ENCODE assay signal across 10 cellular contexts in genomic region chr1:196827860-196828259, GRCh38. TPM values are rescaled to one million over a fixed set of nuclear protein-coding genes. Genes with fewer than 3 reads are reported as not detected.
DNase-seq lines count a peak whose midpoint lies in the region; ATAC-seq and TF ChIP-seq lines count a peak whose summit lies in the region.
"Not testable (repeated sequence)": the region's sequence is repeated elsewhere in the genome, so short reads cannot be mapped to it uniquely, and the experiment has no call there.
"Had no signal": no experiment of that assay in that cellular context is flagged by ENCODE, and none has a peak within 500 bp of the region (broad histone marks: within the 10 kb centered on the region; RNA-seq: fewer than 3 reads in every experiment).

No MANE protein-coding gene starts in this region.

- H2AFZ ChIP-seq in PC-3 (ENCODE audit: low read length), result not testable (repeated sequence)

- H3K4me3 ChIP-seq in PC-3 (ENCODE audit: low read length); retinal pigment epithelial cell (ENCODE audit: low read length): not testable (repeated sequence)

- intact Hi-C loops in PC-3 (cut with micrococcal nuclease), result loop anchor here (1.0 to 10.0 kb wide), 3 partner anchors 64 to 507 kb away; no protein-coding TSS in a partner anchor

- H3K9me3 ChIP-seq in PC-3 (ENCODE audit: low read length), result not testable (repeated sequence)

- H3K27me3 Mint-ChIP-seq in glutamatergic neuron (ENCODE audit: unreplicated experiment), result not testable (repeated sequence)

- not testable (repeated sequence) for H3K36me3 Mint-ChIP-seq in glutamatergic neuron (ENCODE audit: unreplicated experiment)

- BruUV-seq in PC-3 (replicated peaks; lab: Mats Ljungman, UMichigan), result not testable (repeated sequence)

- H3K9me2 ChIP-seq in PC-3 (replicated peaks; ENCODE audit: low read length), result not testable (repeated sequence)

- CTCF ChIA-PET in PC-3 (lab: Charles Lee), result not testable (repeated sequence)

- POLR2A ChIA-PET in PC-3 (lab: Charles Lee; ENCODE audit: unreplicated experiment), result not testable (repeated sequence)

- not testable (repeated sequence) for H3K27ac Mint-ChIP-seq in glutamatergic neuron (ENCODE audit: unreplicated experiment)

- not testable (repeated sequence) for H3F3A ChIP-seq in PC-3 (ENCODE audit: low read length, unreplicated experiment)

- peak; percentile 96 for ATAC-seq in GM19372 (IDR thresholded peaks at IDR 0.05; ENCODE audit: low read depth, unreplicated experiment)
- ATAC-seq in HG03039 (IDR thresholded peaks at IDR 0.05; ENCODE audit: unreplicated experiment), result peak; percentile 86
- ATAC-seq in PC-3, result peak; percentile 80

- TF ChIP-seq CTCF in PC-3 (conservative IDR thresholded peaks at IDR 0.05; ENCODE audit: low read depth, low read length), result peak; percentile 48
- peak; percentile 53 for TF ChIP-seq CTCF in glutamatergic neuron (IDR thresholded peaks at IDR 0.05; ENCODE audit: partially characterized antibody, unreplicated experiment)
- peak; percentile 41 for TF ChIP-seq CTCF in retinal pigment epithelial cell (conservative IDR thresholded peaks at IDR 0.05; ENCODE audit: low read depth, low read length)

- not testable (repeated sequence) for H3K4me1 Mint-ChIP-seq in glutamatergic neuron (ENCODE audit: low read depth, unreplicated experiment)

- H3K27me3 ChIP-seq in PC-3 (ENCODE audit: low read length), result not testable (repeated sequence)

- H4K20me1 ChIP-seq in PC-3 (ENCODE audit: low read length), result not testable (repeated sequence)

- DNase-seq in D341Med (ENCODE audit: low spot score) (peak; percentile 10), NCI-H1092 (lab: John Stamatoyannopoulos, UW) (peak; percentile 17), PC-3 (peak; percentile 70), astrocyte of the hippocampus (ENCODE audit: low read depth, low spot score) (peak; percentile 27), retinal pigment epithelial cell (ENCODE audit: low read depth) (peak; percentile 9)
- not testable (repeated sequence) for DNase-seq in glutamatergic neuron

- H3K36me3 ChIP-seq in PC-3 (ENCODE audit: low read depth, low read length), result not testable (repeated sequence)

- H3K4me3 Mint-ChIP-seq in glutamatergic neuron (ENCODE audit: unreplicated experiment), result not testable (repeated sequence)

- H3K79me2 ChIP-seq in PC-3 (ENCODE audit: low read length), result not testable (repeated sequence)

- H3K9me3 Mint-ChIP-seq in glutamatergic neuron (ENCODE audit: unreplicated experiment), result not testable (repeated sequence)

- not testable (repeated sequence) for H3K4me2 ChIP-seq in PC-3 (ENCODE audit: low read length)

- H3K9ac ChIP-seq in PC-3 (ENCODE audit: low read length), result not testable (repeated sequence)

- H3K4me1 ChIP-seq in PC-3 (ENCODE audit: insufficient read depth, low read length), result not testable (repeated sequence)

- H3K27ac ChIP-seq in PC-3 (ENCODE audit: low read length), result not testable (repeated sequence)

RNA-seq across cellular contexts. Expression of gene CFHR1, which starts 8.3 kb away (rescaled TPM):
- total RNA-seq in PC-3 (2014; rRNA removed) (not detected in 2 replicates), glutamatergic neuron (ENCODE audit: unreplicated experiment) (not detected)
- total RNA-seq: left ventricle myocardium superior, T-helper 17 cell had no signal

RNA-seq across cellular contexts. Expression of gene CFHR3, which starts 53.2 kb away (rescaled TPM):
- total RNA-seq in PC-3 (2014; rRNA removed) (not detected in 2 replicates), glutamatergic neuron (ENCODE audit: unreplicated experiment) (not detected)
- total RNA-seq: left ventricle myocardium superior, T-helper 17 cell had no signal

RNA-seq across cellular contexts. Expression of gene CFHR4, which starts 60.0 kb away (rescaled TPM):
- total RNA-seq in PC-3 (2014; rRNA removed) (not detected in 2 replicates), glutamatergic neuron (ENCODE audit: unreplicated experiment) (not detected)
- total RNA-seq: left ventricle myocardium superior, T-helper 17 cell had no signal
